ENCODE assay signal across 1 cellular context in genomic region chr9:38035873-38036272, GRCh38.
TF ChIP-seq lines count a peak whose summit lies in the region.

No MANE protein-coding gene starts in this region.

TF ChIP-seq in HepG2, 621 proteins besides CTCF, POLR2A, EP300 and RAD21 (continued from another document and continues in another):
- TF ChIP-seq ZNF362 (CRISPR knock-in tag; IDR thresholded peaks at IDR 0.05; ENCODE audit: borderline replicate concordance): no peak
- TF ChIP-seq ZNF660 (CRISPR knock-in tag; IDR thresholded peaks at IDR 0.05; ENCODE audit: borderline replicate concordance, low read depth): no peak
- TF ChIP-seq KAT7 (CRISPR knock-in tag; IDR thresholded peaks at IDR 0.05; ENCODE audit: borderline replicate concordance): no peak
- TF ChIP-seq SETDB1 (CRISPR knock-in tag; IDR thresholded peaks at IDR 0.05; ENCODE audit: borderline replicate concordance): no peak
- TF ChIP-seq RFX1 (IDR thresholded peaks at IDR 0.05): no peak
- no peak for TF ChIP-seq ARID3A (IDR thresholded peaks at IDR 0.05; ENCODE audit: low read depth, low read length)
- TF ChIP-seq DPF2 (CRISPR knock-in tag; IDR thresholded peaks at IDR 0.05; ENCODE audit: borderline replicate concordance, low read depth): no peak
- peak; percentile 70 for TF ChIP-seq ZNF687 (CRISPR knock-in tag; IDR thresholded peaks at IDR 0.05)
- no peak for TF ChIP-seq NCOR1 (IDR thresholded peaks at IDR 0.05; ENCODE audit: borderline replicate concordance, low read length)
- no peak for TF ChIP-seq ZNF460 (CRISPR knock-in tag; IDR thresholded peaks at IDR 0.05; ENCODE audit: borderline replicate concordance)
- no peak for TF ChIP-seq SIN3A (IDR thresholded peaks at IDR 0.05; ENCODE audit: borderline replicate concordance, low read depth, low read length)
- no peak for TF ChIP-seq ZNF776 (CRISPR knock-in tag; IDR thresholded peaks at IDR 0.05)
- TF ChIP-seq KDM5A (IDR thresholded peaks at IDR 0.05; ENCODE audit: borderline replicate concordance, low read length): no peak
- TF ChIP-seq FOXP4 (CRISPR knock-in tag; IDR thresholded peaks at IDR 0.05): 0 out of 2 replicates have a peak, but pooled peaks have one; percentile 22
- no peak for TF ChIP-seq TCF7L2 (IDR thresholded peaks at IDR 0.05; ENCODE audit: low read depth, low read length)
- no peak for TF ChIP-seq ZMYM2 (CRISPR knock-in tag; IDR thresholded peaks at IDR 0.05)
- TF ChIP-seq HINFP (CRISPR knock-in tag; IDR thresholded peaks at IDR 0.05; ENCODE audit: low read depth): no peak
- peak; percentile 68; the same call in 1 of the 2 replicates for TF ChIP-seq PAF1 (CRISPR knock-in tag; IDR thresholded peaks at IDR 0.05)
- no peak for TF ChIP-seq NFE2L1 (CRISPR knock-in tag; IDR thresholded peaks at IDR 0.05; ENCODE audit: borderline replicate concordance)
- peak; percentile 64; the same call in 1 of the 2 replicates for TF ChIP-seq AKAP8 (CRISPR knock-in tag; IDR thresholded peaks at IDR 0.05)
- no peak for TF ChIP-seq TRIM24 (CRISPR knock-in tag; IDR thresholded peaks at IDR 0.05)
- TF ChIP-seq TBP (CRISPR knock-in tag; IDR thresholded peaks at IDR 0.05): no peak
- TF ChIP-seq ZGPAT (CRISPR knock-in tag; IDR thresholded peaks at IDR 0.05): no peak
- TF ChIP-seq HNF4G (IDR thresholded peaks at IDR 0.05; ENCODE audit: borderline replicate concordance, low read depth, low read length): no peak
- no peak for TF ChIP-seq HNF4G (CRISPR knock-in tag; IDR thresholded peaks at IDR 0.05; ENCODE audit: borderline replicate concordance, low read depth)
- TF ChIP-seq CENPBD1 (CRISPR knock-in tag; IDR thresholded peaks at IDR 0.05; ENCODE audit: borderline replicate concordance, low read depth): no peak
- no peak for TF ChIP-seq ZNF350 (CRISPR knock-in tag; IDR thresholded peaks at IDR 0.05; ENCODE audit: borderline replicate concordance, low read depth)
- no peak for TF ChIP-seq NR0B2 (CRISPR knock-in tag; IDR thresholded peaks at IDR 0.05)
- no peak for TF ChIP-seq DR1 (CRISPR knock-in tag; IDR thresholded peaks at IDR 0.05)
- TF ChIP-seq ZNF607 (CRISPR knock-in tag; IDR thresholded peaks at IDR 0.05; ENCODE audit: borderline replicate concordance): no peak
- no peak for TF ChIP-seq BCL3 (CRISPR knock-in tag; IDR thresholded peaks at IDR 0.05)
- no peak for TF ChIP-seq ZNF777 (CRISPR knock-in tag; IDR thresholded peaks at IDR 0.05)
- no peak for TF ChIP-seq FOXJ3 (CRISPR knock-in tag; IDR thresholded peaks at IDR 0.05; ENCODE audit: borderline replicate concordance)
- no peak for TF ChIP-seq SNRNP70 (IDR thresholded peaks at IDR 0.05; ENCODE audit: low read depth, low read length)
- TF ChIP-seq SMC3 (IDR thresholded peaks at IDR 0.05; ENCODE audit: low read length): no peak
- TF ChIP-seq FUBP1 (CRISPR knock-in tag; IDR thresholded peaks at IDR 0.05; ENCODE audit: borderline replicate concordance): no peak
- TF ChIP-seq MED1 (CRISPR knock-in tag; IDR thresholded peaks at IDR 0.05): peak; percentile 90
- no peak for TF ChIP-seq TCF12 (IDR thresholded peaks at IDR 0.05)
- no peak for TF ChIP-seq TCF12 (CRISPR knock-in tag; IDR thresholded peaks at IDR 0.05)
- peak; percentile 61 for TF ChIP-seq POLR2G (IDR thresholded peaks at IDR 0.05; ENCODE audit: low read depth, low read length)
- TF ChIP-seq ZBTB4 (CRISPR knock-in tag; IDR thresholded peaks at IDR 0.05; ENCODE audit: borderline replicate concordance): no peak
- TF ChIP-seq TOE1 (CRISPR knock-in tag; IDR thresholded peaks at IDR 0.05): no peak
- TF ChIP-seq ZNF234 (CRISPR knock-in tag; conservative IDR thresholded peaks at IDR 0.05): no peak
